In genomic region chr7:128236924-128237586, GRCh38 we compare ENCODE assay signal across 9 cellular contexts. TPM values are rescaled to one million over a fixed set of nuclear protein-coding genes. Genes with fewer than 3 reads are reported as not detected.
DNase-seq lines count a peak whose midpoint lies in the region; ATAC-seq and TF ChIP-seq lines count a peak whose summit lies in the region.
"Had no signal": no experiment of that assay in that cellular context is flagged by ENCODE, and none has a peak within 500 bp of the region (broad histone marks: within the 10 kb centered on the region; RNA-seq: fewer than 3 reads in every experiment).

No MANE protein-coding gene starts in this region.

- H3K9me3 Mint-ChIP-seq in activated T-cell treated with anti-CD3 and anti-CD28 coated beads, Interleukin-2, amount 50 U/mL, for 24 hours: peaks cover 5% of the 10 kb centered on the region
- peaks cover 38% of the 10 kb centered on the region for H3K9me3 Mint-ChIP-seq in WTC11

- no peak overlapping the region for H3K4me3 ChIP-seq in foreskin fibroblast (ENCODE audit: low read depth in 1 of 2, low read length in 2 of 2)

- ATAC-seq in HG03457 (IDR thresholded peaks at IDR 0.05; ENCODE audit: unreplicated experiment) (peak; percentile 90), WTC11 (no peak)

- peak overlapping the region; percentile 22 for H3K27ac Mint-ChIP-seq in activated T-cell treated with anti-CD3 and anti-CD28 coated beads, Interleukin-2, amount 50 U/mL, for 24 hours
- H3K27ac Mint-ChIP-seq in WTC11: no peak overlapping the region
- H3K27ac Mint-ChIP-seq: activated naive CD4-positive, alpha-beta T cell treated with anti-CD3 and anti-CD28 coated beads, Interleukin-2, amount 50 U/mL, for 24 hours had no signal

- no peaks in the 10 kb centered on the region for H3K36me3 Mint-ChIP-seq in activated T-cell treated with anti-CD3 and anti-CD28 coated beads, Interleukin-2, amount 50 U/mL, for 24 hours (ENCODE audit: low read depth)
- peaks cover 23% of the 10 kb centered on the region for H3K36me3 Mint-ChIP-seq in WTC11

- no peak for DNase-seq in activated T-cell treated with anti-CD3 and anti-CD28 coated beads, Interleukin-2, amount 50 U/mL, for 24 hours
- DNase-seq in activated T-cell treated with anti-CD3 and anti-CD28 coated beads for 4 hours: no peak
- DNase-seq in SIG-M5 treated with dmso at 0.1 percent for 504 hours (lab: John Stamatoyannopoulos, UW; ENCODE audit: unreplicated experiment): peak; percentile 95
- DNase-seq in foreskin fibroblast: peak; percentile 87 to 89
- no peak for DNase-seq in central memory CD4-positive, alpha-beta T cell
- no peak for DNase-seq in islet precursor cell
- no peak for DNase-seq in WTC11 (ENCODE audit: low spot score)

- TF ChIP-seq CTCF in foreskin fibroblast (IDR thresholded peaks at IDR 0.05; ENCODE audit: low read depth, low read length) (no peak), WTC11 (IDR thresholded peaks at IDR 0.05) (no peak)

- H3K4me1 Mint-ChIP-seq in activated T-cell treated with anti-CD3 and anti-CD28 coated beads, Interleukin-2, amount 50 U/mL, for 24 hours (ENCODE audit: low read depth): peaks cover 8% of the 10 kb centered on the region
- H3K4me1 Mint-ChIP-seq in WTC11: 0 out of 2 replicates have a peak, but pooled peaks cover 3% of the 10 kb centered on the region

- POLR2A ChIA-PET in WTC11 (lab: Charles Lee): no interaction called here

- CTCF ChIA-PET in WTC11 (lab: Charles Lee): no interaction called here

- peaks cover 19% of the 10 kb centered on the region for H3K27me3 Mint-ChIP-seq in activated T-cell treated with anti-CD3 and anti-CD28 coated beads, Interleukin-2, amount 50 U/mL, for 24 hours
- H3K27me3 Mint-ChIP-seq in WTC11 (ENCODE audit: low read depth): peaks cover 25% of the 10 kb centered on the region

- H3K4me3 Mint-ChIP-seq in activated T-cell treated with anti-CD3 and anti-CD28 coated beads, Interleukin-2, amount 50 U/mL, for 24 hours: no peak overlapping the region
- H3K4me3 Mint-ChIP-seq in WTC11: no peak overlapping the region
- H3K4me3 Mint-ChIP-seq: activated naive CD4-positive, alpha-beta T cell treated with anti-CD3 and anti-CD28 coated beads, Interleukin-2, amount 50 U/mL, for 24 hours had no signal

TF ChIP-seq in WTC11, 78 proteins besides CTCF, POLR2A, EP300 and RAD21 (continues in another document):
- TF ChIP-seq JAZF1 (CRISPR knock-in tag; IDR thresholded peaks at IDR 0.05) (no peak), SP1 (CRISPR knock-in tag; conservative IDR thresholded peaks at IDR 0.05) (no peak), ZNF512 (CRISPR knock-in tag; IDR thresholded peaks at IDR 0.05; ENCODE audit: borderline replicate concordance) (no peak), E2F1 (CRISPR knock-in tag; IDR thresholded peaks at IDR 0.05) (no peak), USF1 (CRISPR knock-in tag; IDR thresholded peaks at IDR 0.05) (no peak), AFF4 (CRISPR knock-in tag; IDR thresholded peaks at IDR 0.05; ENCODE audit: borderline replicate concordance) (no peak), IRF2 (CRISPR knock-in tag; IDR thresholded peaks at IDR 0.05; ENCODE audit: borderline replicate concordance, low read depth) (no peak), ZNF532 (CRISPR knock-in tag; IDR thresholded peaks at IDR 0.05; ENCODE audit: borderline replicate concordance) (no peak)

RNA-seq across cellular contexts. Expression of gene LEP, which starts 4.0 kb away (rescaled TPM):
- total RNA-seq in WTC11 (2021): not detected in 3 replicates

Comparison
In these comparisons a context has a peak if more than half of its experiments do, and no peak if none do; other contexts are left out.
1. DNase-seq: peak in SIG-M5 treated with dmso at 0.1 percent for 504 hours (single experiment) and foreskin fibroblast (2 of 2); none in activated T-cell treated with anti-CD3 and anti-CD28 coated beads, Interleukin-2, amount 50 U/mL, for 24 hours (single experiment), activated T-cell treated with anti-CD3 and anti-CD28 coated beads for 4 hours (single experiment), central memory CD4-positive, alpha-beta T cell (single experiment), islet precursor cell (single experiment) and WTC11 (single experiment).